25 cellular contexts compared by ENCODE assay signal in the genomic region with DNA sequence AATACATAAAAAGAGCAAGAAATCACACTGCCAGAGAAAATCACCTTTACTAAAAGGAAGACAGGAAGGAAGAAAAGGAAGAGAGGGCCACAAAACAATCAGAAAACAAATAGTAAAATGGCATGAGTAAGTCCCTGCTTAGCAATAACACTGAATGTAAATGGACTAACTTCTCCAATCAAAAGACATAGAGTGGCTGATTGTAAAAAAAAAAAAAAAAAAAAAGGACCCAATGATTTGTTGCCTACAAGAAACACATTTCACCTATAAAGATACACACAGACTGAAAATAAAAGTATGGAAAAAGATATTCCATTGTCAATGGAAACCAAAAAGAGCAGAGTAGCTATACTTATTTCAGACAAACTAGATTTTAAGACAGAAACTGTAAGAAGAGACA. TPM values are rescaled to one million over a fixed set of nuclear protein-coding genes. Genes with fewer than 3 reads are reported as not detected.
DNase-seq lines count a peak whose midpoint lies in the region; ATAC-seq, FAIRE-seq and TF ChIP-seq lines count a peak whose summit lies in the region.
"Had no signal": no experiment of that assay in that cellular context is flagged by ENCODE, and none has a peak within 500 bp of the region (broad histone marks: within the 10 kb centered on the region; RNA-seq: fewer than 3 reads in every experiment).

No MANE protein-coding gene starts in this region.

- TF ChIP-seq CTCF in Loucy (conservative IDR thresholded peaks at IDR 0.05; ENCODE audit: low read length) (no peak), GM12878 (IDR thresholded peaks at IDR 0.05 in 2 of 3, conservative IDR thresholded peaks at IDR 0.05 in 1 of 3; ENCODE audit: control insufficient read depth in 2 of 3, extremely low read depth in 1 of 3, insufficient read depth in 1 of 3, low read depth in 3 of 3, low read length in 3 of 3) (no peak), tibial nerve (IDR thresholded peaks at IDR 0.05) (no peak), ascending aorta (IDR thresholded peaks at IDR 0.05) (no peak)

- FAIRE-seq in GM12891 (lab: Jason Lieb, UNC) (peak; percentile 5), GM12878 (lab: Jason Lieb, UNC) (no peak)
- FAIRE-seq: A204.1, G401.6, GM19239, H1 had no signal

- peak overlapping the region; percentile 23 for H3K4me2 ChIP-seq in Loucy (ENCODE audit: low read depth, low read length, poor library complexity, severe bottlenecking)
- H3K4me2 ChIP-seq in GM12878 (ENCODE audit: control insufficient read depth, insufficient read depth): no peak overlapping the region
- H3K4me2 ChIP-seq: BLaER1 had no signal

- no peak for ATAC-seq in GM12878
- ATAC-seq: CD8-positive, alpha-beta T cell had no signal

- no peaks in the 10 kb centered on the region for H3K27me3 ChIP-seq in Loucy (ENCODE audit: insufficient read depth, low read length, poor library complexity, severe bottlenecking)
- H3K27me3 ChIP-seq in GM12878 (replicated peaks in 1 of 2; ENCODE audit: control insufficient read depth in 2 of 2, insufficient read depth in 2 of 2, low read length in 1 of 2): no peaks in the 10 kb centered on the region
- no peaks in the 10 kb centered on the region for H3K27me3 ChIP-seq in tibial nerve
- H3K27me3 ChIP-seq in ascending aorta: no peaks in the 10 kb centered on the region
- H3K27me3 ChIP-seq: BLaER1 had no signal

- H3K9me2 ChIP-seq in Loucy (replicated peaks; ENCODE audit: low read depth, low read length): no peaks in the 10 kb centered on the region

- no peak for TF ChIP-seq RAD21 in GM12878 (IDR thresholded peaks at IDR 0.05; ENCODE audit: insufficient read depth, low read depth, low read length)

- TF ChIP-seq POLR2A in GM12891 (IDR thresholded peaks at IDR 0.05; ENCODE audit: low read depth, low read length) (no peak), GM12878 (IDR thresholded peaks at IDR 0.05; ENCODE audit: low read depth, low read length) (no peak), tibial nerve (IDR thresholded peaks at IDR 0.05) (no peak)

- H3K36me3 ChIP-seq in Loucy (ENCODE audit: insufficient read depth, low read length) (peaks cover 94% of the 10 kb centered on the region), GM12878 (ENCODE audit: control insufficient read depth in 2 of 2, insufficient read depth in 2 of 2, low read length in 1 of 2) (peaks cover 11 to 28% of the 10 kb centered on the region in 2 experiments), tibial nerve (peaks cover 0 to 11% (median 0%) of the 10 kb centered on the region in 3 donors), ascending aorta (no peaks in the 10 kb centered on the region)

- BruUV-seq in GM12878 (replicated peaks; lab: Mats Ljungman, UMichigan): no TSS peak

- RAD21 ChIA-PET in GM12878 (lab: Charles Lee; ENCODE audit: unreplicated experiment): interaction anchor here (0.8 to 1.5 kb wide), 2 partner anchors 14 to 77 kb away, joined by 3 to 5 read pairs; no protein-coding TSS in a partner anchor

- intact Hi-C loops in activated CD4-positive, alpha-beta T cell treated with anti-CD3 and anti-CD28 coated beads, Interleukin-2, amount 10 ng/mL, durations not matched to agents 24 days and 14 days (cut with micrococcal nuclease): no loop called here
- intact Hi-C loops in GM12878 (cut with micrococcal nuclease; ENCODE audit: unreplicated experiment) (no loop called here), ascending aorta (cut with DNase I) (no loop called here)

- no peak for DNase-seq in activated CD4-positive, alpha-beta T cell treated with anti-CD3 and anti-CD28 coated beads, Interleukin-2, amount 10 ng/mL, durations not matched to agents 24 days and 14 days
- no peak for DNase-seq in activated CD4-positive, alpha-beta T cell treated with anti-CD3 and anti-CD28 coated beads, Interleukin-2, amount 50 U/mL, for 48 hours
- DNase-seq in GM12891 (ENCODE audit: insufficient read length, low spot score) (no peak), GM12878 (ENCODE audit: low read depth, low spot score) (no peak), tibial nerve (ENCODE audit: low spot score in 2 of 2) (no peak), ascending aorta (ENCODE audit: low spot score in 2 of 2) (no peak), SIG-M5 treated with dmso at 0.1 percent for 504 hours (lab: John Stamatoyannopoulos, UW; ENCODE audit: unreplicated experiment) (no peak)
- DNase-seq: Caco-2; CD4-positive, CD25-positive, alpha-beta regulatory T cell; CD8-positive, alpha-beta T cell; DMS153; DND-41; GM23248; H7; HCEC 1CT; HFFc6 had no signal

- no peaks in the 10 kb centered on the region for H3K27me3 Mint-ChIP-seq in activated CD4-positive, alpha-beta T cell treated with anti-CD3 and anti-CD28 coated beads, Interleukin-2, amount 10 ng/mL, durations not matched to agents 24 days and 14 days
- H3K27me3 Mint-ChIP-seq: B cell; CD4-positive, CD25-positive, alpha-beta regulatory T cell had no signal

- H3K9me3 ChIP-seq in Loucy (ENCODE audit: insufficient read depth, low read depth, low read length): no peaks in the 10 kb centered on the region
- no peaks in the 10 kb centered on the region; the same call in 1 of the 3 replicates for H3K9me3 ChIP-seq in GM12878 (replicated peaks; ENCODE audit: control insufficient read depth, insufficient read depth, low read length)
- peaks cover 0 to 3% (median 0%) of the 10 kb centered on the region in 4 donors for H3K9me3 ChIP-seq in tibial nerve
- peaks cover 0 to 12% of the 10 kb centered on the region in 2 donors for H3K9me3 ChIP-seq in ascending aorta
- H3K9me3 ChIP-seq: BLaER1, Caco-2 had no signal

- peaks cover 42% of the 10 kb centered on the region for H3K4me1 Mint-ChIP-seq in activated CD4-positive, alpha-beta T cell treated with anti-CD3 and anti-CD28 coated beads, Interleukin-2, amount 10 ng/mL, durations not matched to agents 24 days and 14 days

- no peak overlapping the region for H2AFZ ChIP-seq in Loucy (ENCODE audit: low read length)
- no peak overlapping the region for H2AFZ ChIP-seq in GM12878 (ENCODE audit: control insufficient read depth, low read depth, low read length)
- H2AFZ ChIP-seq: GM23248 had no signal

- H3K4me3 Mint-ChIP-seq in activated CD4-positive, alpha-beta T cell treated with anti-CD3 and anti-CD28 coated beads, Interleukin-2, amount 10 ng/mL, durations not matched to agents 24 days and 14 days: no peak overlapping the region
- H3K4me3 Mint-ChIP-seq: B cell; CD4-positive, CD25-positive, alpha-beta regulatory T cell; CD8-positive, alpha-beta T cell; HFFc6 had no signal

- H3K4me1 ChIP-seq in Loucy (ENCODE audit: insufficient read depth, low read length, poor library complexity, severe bottlenecking) (peaks cover 23% of the 10 kb centered on the region), GM12878 (ENCODE audit: control insufficient read depth, insufficient read depth, low read length) (no peaks in the 10 kb centered on the region; the same call in 1 of the 2 replicates), tibial nerve (no peaks in the 10 kb centered on the region), ascending aorta (no peaks in the 10 kb centered on the region)
- H3K4me1 ChIP-seq: BLaER1, Caco-2 had no signal

- SMC1A ChIA-PET in GM12878 (lab: Charles Lee; ENCODE audit: uncharacterized antibody, unreplicated experiment): interaction anchor here (1.5 to 2.2 kb wide), 2 partner anchors 12 to 14 kb away, joined by 4 to 5 read pairs; no protein-coding TSS in a partner anchor

- peaks cover 86% of the 10 kb centered on the region for H3K79me2 ChIP-seq in Loucy (ENCODE audit: insufficient read depth, low read length)
- H3K79me2 ChIP-seq in GM12878 (ENCODE audit: control insufficient read depth, insufficient read depth, low read length): peaks cover 4% of the 10 kb centered on the region

- H3K27ac ChIP-seq in GM12878 (ENCODE audit: control insufficient read depth, insufficient read depth) (no peak overlapping the region), tibial nerve (no peak overlapping the region), ascending aorta (no peak overlapping the region)
- H3K27ac ChIP-seq: 22Rv1, BLaER1, C4-2B, GM23248 had no signal

- no peak for TF ChIP-seq EP300 in GM12878 (IDR thresholded peaks at IDR 0.05; ENCODE audit: borderline replicate concordance in 1 of 2, control insufficient read depth in 1 of 2, low read depth in 2 of 2, low read length in 2 of 2)
- no peak for TF ChIP-seq EP300 in tibial nerve (IDR thresholded peaks at IDR 0.05)

- peak overlapping the region; percentile 12 for H3K27ac Mint-ChIP-seq in activated CD4-positive, alpha-beta T cell treated with anti-CD3 and anti-CD28 coated beads, Interleukin-2, amount 10 ng/mL, durations not matched to agents 24 days and 14 days
- H3K27ac Mint-ChIP-seq: B cell; CD4-positive, CD25-positive, alpha-beta regulatory T cell; CD8-positive, alpha-beta T cell; HFFc6 had no signal

- CTCF ChIA-PET in GM12878 (lab: Yijun Ruan, JAX): interaction anchor here (1.3 kb wide), 1 partner anchor 24 kb away, joined by 3 read pairs; no protein-coding TSS in a partner anchor

- peaks cover 73% of the 10 kb centered on the region for H3K36me3 Mint-ChIP-seq in activated CD4-positive, alpha-beta T cell treated with anti-CD3 and anti-CD28 coated beads, Interleukin-2, amount 10 ng/mL, durations not matched to agents 24 days and 14 days (ENCODE audit: low read depth)

- no peak overlapping the region for H3K4me3 ChIP-seq in Loucy (ENCODE audit: low read length, poor library complexity, severe bottlenecking)
- H3K4me3 ChIP-seq in GM12878: no peak overlapping the region
- H3K4me3 ChIP-seq in tibial nerve: no peak overlapping the region
- H3K4me3 ChIP-seq in ascending aorta: no peak overlapping the region
- H3K4me3 ChIP-seq: BLaER1, GM23248 had no signal

- H4K20me1 ChIP-seq in Loucy (ENCODE audit: insufficient read depth, low read length, poor library complexity, severe bottlenecking): peaks cover 38% of the 10 kb centered on the region
- H4K20me1 ChIP-seq in GM12878 (ENCODE audit: control insufficient read depth, insufficient read depth): no peaks in the 10 kb centered on the region

- no peaks in the 10 kb centered on the region for H3F3A ChIP-seq in Loucy (ENCODE audit: low read depth)

- H3K9me3 Mint-ChIP-seq in activated CD4-positive, alpha-beta T cell treated with anti-CD3 and anti-CD28 coated beads, Interleukin-2, amount 10 ng/mL, durations not matched to agents 24 days and 14 days: peaks cover 13% of the 10 kb centered on the region

- POLR2A ChIA-PET in GM12878 (lab: Charles Lee): interaction anchor here (0.6 to 1.1 kb wide), 2 partner anchors 10 to 910 kb away, joined by 3 read pairs; no protein-coding TSS in a partner anchor

- H3K9ac ChIP-seq in Loucy (ENCODE audit: low read depth, low read length, poor library complexity, severe bottlenecking): no peak overlapping the region
- no peak overlapping the region for H3K9ac ChIP-seq in GM12878 (ENCODE audit: control insufficient read depth, insufficient read depth, low read length)
- H3K9ac ChIP-seq: BLaER1, GM23248 had no signal

- in situ Hi-C loops in GM12878 (cut with MboI): no loop called here

RNA-seq across cellular contexts. Expression of a gene that starts 12.6 kb away (rescaled TPM):
- total RNA-seq in activated CD4-positive, alpha-beta T cell treated with anti-CD3 and anti-CD28 coated beads, Interleukin-2, amount 10 ng/mL, durations not matched to agents 24 days and 14 days: 71.7 and 75.5 TPM in 2 replicates
- 29.7 TPM for polyA plus RNA-seq in GM12891 (2012; ENCODE audit: low read depth, missing spikeins)
- 59.1 and 65.9 TPM in 2 replicates for total RNA-seq in GM12878 (2013; cell fraction: nucleolus; rRNA removed)
- 39.6 and 48.7 TPM in 2 replicates for total RNA-seq in GM12878 (2014; rRNA removed)
- 66.6 and 66.7 TPM in 2 replicates for total RNA-seq in GM12878 (2014; rRNA removed; fragmentation: Illumina TruSeq; extraction: Trizol)
- total RNA-seq in GM12878 (2021): 38.6 and 43.9 TPM in 2 replicates
- polyA plus RNA-seq in GM12878 (2011; ENCODE audit: low read depth): 16.7 TPM
- 58.4 and 106 TPM in 2 replicates for polyA plus RNA-seq in GM12878 (2011; rRNA removed)
- polyA plus RNA-seq in GM12878 (2011; cell fraction: cytosol; rRNA removed): 16.3 and 16.6 TPM in 2 replicates
- polyA plus RNA-seq in GM12878 (2011; cell fraction: nucleus; rRNA removed): 39.3 and 44.4 TPM in 2 replicates
- 26.2 and 27.1 TPM in 2 replicates for polyA plus RNA-seq in GM12878 (2012)
- 70.8 and 95.3 TPM in 2 replicates for polyA plus RNA-seq in GM12878 (2014; fragmentation: Illumina TruSeq; extraction: Trizol)
- polyA plus RNA-seq in GM12878 (2014; fragmentation: Nextera tagmentation; extraction: Ambion mirVana): 10 to 100 TPM; 26.6 to 46.5 TPM
- 33.8 and 49.2 TPM in 2 replicates for polyA plus RNA-seq in GM12878 (2014; rRNA removed)
- 10 to 100 TPM; 90.7 to 90.8 TPM for polyA plus RNA-seq in GM12878 (2016; fragmentation: Nextera tagmentation; extraction: Ambion mirVana)
- 11.1 and 15.7 TPM in 2 replicates for polyA minus RNA-seq in GM12878 (2011; rRNA and poly(A)+ RNA removed)
- polyA minus RNA-seq in GM12878 (2011; cell fraction: cytosol; rRNA and poly(A)+ RNA removed): 9.6 and 9.9 TPM in 2 replicates
- polyA minus RNA-seq in GM12878 (2011; cell fraction: nucleus; rRNA and poly(A)+ RNA removed): 10.6 and 15.8 TPM in 2 replicates
- 1 to 10 TPM; 1.0 to 3.0 (median 1.8) TPM for total RNA-seq in tibial nerve
- total RNA-seq in ascending aorta: not detected

Comparison
In these comparisons a context has a peak if more than half of its experiments do, and no peak if none do; other contexts are left out.
1. RNA of a gene that starts 12.6 kb away (total RNA-seq): 71.7 to 75.5 TPM in activated CD4-positive, alpha-beta T cell treated with anti-CD3 and anti-CD28 coated beads, Interleukin-2, amount 10 ng/mL, durations not matched to agents 24 days and 14 days and 38.6 to 66.7 TPM in GM12878; 1.0 to 3.0 TPM in tibial nerve and not detected in ascending aorta (single experiment); every median in the first group is over 4 times any median in the second.